Comparison of ENCODE assay signal across 9 cellular contexts in genomic region chr6:148972481-148972880, GRCh38.
A peak's percentile ranks its signal among the peaks of the same experiment; 100 is the strongest.
DNase-seq lines count a peak whose midpoint lies in the region; TF ChIP-seq lines count a peak whose summit lies in the region.
"Had no signal": no experiment of that assay in that cellular context is flagged by ENCODE, and none has a peak within 500 bp of the region (broad histone marks: within the 10 kb centered on the region; RNA-seq: fewer than 3 reads in every experiment).

No MANE protein-coding gene starts in this region.

- DNase-seq in DMS153 (lab: John Stamatoyannopoulos, UW), result peak; percentile 82
- DNase-seq in HEK293T (ENCODE audit: extremely low spot score), result no peak
- peak; percentile 88 for DNase-seq in NCI-H2196 (lab: John Stamatoyannopoulos, UW; ENCODE audit: unreplicated experiment)
- peak; percentile 11 for DNase-seq in activated T-cell treated with anti-CD3 and anti-CD28 coated beads for 24 hours (ENCODE audit: low read depth)
- DNase-seq in iPS-NIHi11 (ENCODE audit: low spot score), result peak; percentile 88
- DNase-seq in stimulated activated CD8-positive, alpha-beta memory T cell treated with anti-CD3 and anti-CD28 coated beads, Interleukin-15, amount 100 ng/mL, for 1 hour (ENCODE audit: low read depth), result peak; percentile 2
- DNase-seq in AG08395 (ENCODE audit: low spot score), result no peak
- no peak for DNase-seq in brain microvascular endothelial cell

- no peaks in the 10 kb centered on the region for H3K27me3 ChIP-seq in brain microvascular endothelial cell (replicated peaks)
- H3K27me3 ChIP-seq: cardiac muscle cell had no signal

- CTCF ChIA-PET in HEK293T (lab: Yijun Ruan, JAX), result no interaction called here

- no peak overlapping the region for H3K27ac ChIP-seq in brain microvascular endothelial cell
- H3K27ac ChIP-seq: cardiac muscle cell had no signal

- in situ Hi-C loops in brain microvascular endothelial cell (cut with HindIII; ENCODE audit: low pct_ligation_motif_present, low sequenced_read_pairs), result no loop called here

- no peak overlapping the region for H3K4me3 ChIP-seq in brain microvascular endothelial cell (ENCODE audit: low read depth, low read length)
- H3K4me3 ChIP-seq: cardiac muscle cell had no signal

- no peaks in the 10 kb centered on the region for H3K36me3 ChIP-seq in brain microvascular endothelial cell (replicated peaks)
- H3K36me3 ChIP-seq: cardiac muscle cell had no signal

- TF ChIP-seq CTCF in brain microvascular endothelial cell (IDR thresholded peaks at IDR 0.05; ENCODE audit: low read depth, low read length, missing control alignments), result no peak

- POLR2A ChIA-PET in HEK293T (lab: Yijun Ruan, JAX), result no interaction called here

TF ChIP-seq in HEK293T, 16 proteins besides CTCF, POLR2A, EP300 and RAD21:
- TF ChIP-seq SUZ12 (IDR thresholded peaks at IDR 0.05) (no peak), BHLHE40 (IDR thresholded peaks at IDR 0.05; ENCODE audit: borderline replicate concordance) (no peak), PKNOX1 (IDR thresholded peaks at IDR 0.05) (peak; percentile 43)
TF ChIP-seq in HEK293T: peak in this region for 1.

Comparison
In these comparisons a context has a peak if more than half of its experiments do, and no peak if none do; other contexts are left out.
1. DNase-seq: peak in DMS153 (single experiment), NCI-H2196 (single experiment), activated T-cell treated with anti-CD3 and anti-CD28 coated beads for 24 hours (single experiment), iPS-NIHi11 (single experiment) and stimulated activated CD8-positive, alpha-beta memory T cell treated with anti-CD3 and anti-CD28 coated beads, Interleukin-15, amount 100 ng/mL, for 1 hour (single experiment); none in HEK293T (single experiment), AG08395 (single experiment) and brain microvascular endothelial cell (single experiment).